ENCODE assay signal across 8 cellular contexts in genomic region chr7:154927624-154928125, GRCh38.
DNase-seq lines count a peak whose midpoint lies in the region; ATAC-seq, FAIRE-seq and TF ChIP-seq lines count a peak whose summit lies in the region.

No MANE protein-coding gene starts in this region.

- H3K27ac Mint-ChIP-seq in activated CD4-positive, alpha-beta T cell treated with anti-CD3 and anti-CD28 coated beads for 36 hours = peak overlapping the region; percentile 96

- H3K27me3 Mint-ChIP-seq in activated CD4-positive, alpha-beta T cell treated with anti-CD3 and anti-CD28 coated beads for 36 hours = no peaks in the 10 kb centered on the region

- peaks cover 2% of the 10 kb centered on the region; the same call in 1 of the 2 replicates for H3K9me3 ChIP-seq in HepG2 (ENCODE audit: low read length)

- TF ChIP-seq EP300 in HepG2 (IDR thresholded peaks at IDR 0.05; ENCODE audit: low read depth in 2 of 2, low read length in 2 of 2) = no peak
- no peak for TF ChIP-seq EP300 in HepG2 (CRISPR knock-in tag; IDR thresholded peaks at IDR 0.05; ENCODE audit: borderline replicate concordance)

- H3K36me3 ChIP-seq in HepG2 (replicated peaks in 1 of 2; ENCODE audit: control insufficient read depth in 1 of 2, insufficient read depth in 2 of 2, low read length in 2 of 2) = no peaks in the 10 kb centered on the region

- peaks cover 9% of the 10 kb centered on the region for H3K4me1 ChIP-seq in HepG2 (ENCODE audit: insufficient read depth, low read length)

- H3K36me3 Mint-ChIP-seq in activated CD4-positive, alpha-beta T cell treated with anti-CD3 and anti-CD28 coated beads for 36 hours (ENCODE audit: low read depth) = peaks cover 2% of the 10 kb centered on the region

- peak overlapping the region; percentile 87 for H3K4me2 ChIP-seq in HepG2 (ENCODE audit: low read depth, low read length)

- H3K9me3 Mint-ChIP-seq in activated CD4-positive, alpha-beta T cell treated with anti-CD3 and anti-CD28 coated beads for 36 hours (ENCODE audit: low read depth) = no peaks in the 10 kb centered on the region

- FAIRE-seq in HepG2 (lab: Jason Lieb, UNC) = peak; percentile 58

- H3K4me3 ChIP-seq in HepG2 (replicated peaks in 1 of 3; ENCODE audit: insufficient read depth in 1 of 3, low read depth in 2 of 3, low read length in 3 of 3) = peak overlapping the region; percentile 64 to 80 (median 75)

- POLR2A ChIA-PET in activated CD4-positive, alpha-beta T cell treated with anti-CD3 and anti-CD28 coated beads for 36 hours (lab: Charles Lee) = interaction anchor here (0.6 to 1.1 kb wide), 3 partner anchors 25 to 431 kb away, joined by 3 to 4 read pairs (median 3); no protein-coding TSS in a partner anchor
- POLR2A ChIA-PET in HepG2 (lab: Yijun Ruan, JAX) = interaction anchor here (1.6 kb wide), 1 partner anchor 75 kb away, joined by 4 read pairs; the partner anchor contains the start of gene PAXIP1

- no peaks in the 10 kb centered on the region; a peak in 1 of 5 replicates for H3K27me3 ChIP-seq in HepG2 (ENCODE audit: control insufficient read depth in 1 of 2, insufficient read depth in 2 of 2, low read length in 2 of 2)

- H2AFZ ChIP-seq in HepG2 (ENCODE audit: low read length) = peak overlapping the region; percentile 99

- H4K20me1 ChIP-seq in HepG2 (ENCODE audit: insufficient read depth, low read length) = no peaks in the 10 kb centered on the region

- 1% methylated on average over 5 of the region's 5 CpGs for WGBS in HepG2 (ENCODE audit: low lambda C conversion rate)

- in situ Hi-C loops in HepG2 (cut with HindIII; ENCODE audit: extremely low pct_ligation_motif_present, low pct_unique_long_range_greater_than_20kb) = loop anchor here (5.0 kb wide), 1 partner anchor 430 kb away; no protein-coding TSS in a partner anchor

- TF ChIP-seq CTCF in AG09319 (IDR thresholded peaks at IDR 0.05; ENCODE audit: low read depth, low read length) (peak; percentile 65), HepG2 (CRISPR knock-in tag; IDR thresholded peaks at IDR 0.05) (peak; percentile 75)

- H3K4me1 Mint-ChIP-seq in activated CD4-positive, alpha-beta T cell treated with anti-CD3 and anti-CD28 coated beads for 36 hours = peaks cover 22% of the 10 kb centered on the region

- H3K4me3 Mint-ChIP-seq in activated CD4-positive, alpha-beta T cell treated with anti-CD3 and anti-CD28 coated beads for 36 hours = peak overlapping the region; percentile 99

- peak overlapping the region; percentile 69 for H3K9ac ChIP-seq in HepG2 (ENCODE audit: insufficient read depth, low read depth, low read length)

- BruUV-seq in HepG2 (replicated peaks; lab: Mats Ljungman, UMichigan) = TSS peak; percentile 72

- peak overlapping the region; percentile 48 for H3K27ac ChIP-seq in cingulate gyrus (ENCODE audit: low read depth, low read length)
- peak overlapping the region; percentile 45 for H3K27ac ChIP-seq in HepG2 (ENCODE audit: extremely low read length, insufficient read depth, low read length)

- CTCF ChIA-PET in activated CD4-positive, alpha-beta T cell treated with anti-CD3 and anti-CD28 coated beads for 36 hours (lab: Charles Lee) = interaction anchor here (0.6 to 6.1 kb wide), 46 partner anchors 8 to 847 kb away, joined by 3 to 90 read pairs (median 4); partner anchors contain the start of gene RBM33
- CTCF ChIA-PET in HepG2 (lab: Yijun Ruan, JAX; ENCODE audit: low intra/inter-chr PET ratio, low total read pairs) = interaction anchor here (0.7 to 2.3 kb wide), 6 partner anchors 25 to 429 kb away, joined by 3 to 22 read pairs (median 8); no protein-coding TSS in a partner anchor

- H3K79me2 ChIP-seq in HepG2 (ENCODE audit: insufficient read depth, low read length) = no peaks in the 10 kb centered on the region

- TF ChIP-seq RAD21 in HepG2 (CRISPR knock-in tag; IDR thresholded peaks at IDR 0.05) = peak; percentile 54

- no peak for TF ChIP-seq POLR2A in HepG2 (IDR thresholded peaks at IDR 0.05; ENCODE audit: insufficient read depth in 1 of 2, low read depth in 2 of 2, low read length in 2 of 2)

- intact Hi-C loops in activated CD4-positive, alpha-beta T cell treated with anti-CD3 and anti-CD28 coated beads for 36 hours (cut with DNase I, micrococcal nuclease) = loop anchor here (1.0 to 10.0 kb wide), 14 partner anchors 26 to 841 kb away; partner anchors contain the start of genes PAXIP1 (in 2 of the 2), HTR5A (in 1 of the 2) and RBM33 (in 1 of the 2)
- intact Hi-C loops in HepG2 (cut with micrococcal nuclease; ENCODE audit: unreplicated experiment) = loop anchor here (1.0 to 5.0 kb wide), 4 partner anchors 26 to 418 kb away; no protein-coding TSS in a partner anchor

- ATAC-seq in GM18907 (IDR thresholded peaks at IDR 0.05; ENCODE audit: unreplicated experiment) = peak; percentile 56
- peak; percentile 52 for ATAC-seq in HG03354 (IDR thresholded peaks at IDR 0.05; ENCODE audit: poor library complexity, severe bottlenecking, unreplicated experiment)
- ATAC-seq in activated CD4-positive, alpha-beta T cell treated with anti-CD3 and anti-CD28 coated beads for 36 hours = peak; percentile 65
- ATAC-seq in HepG2 = peak; percentile 71

- DNase-seq in AG09319 (ENCODE audit: extremely low read depth, low read depth) (peak; percentile 81), NCI-H460 (ENCODE audit: extremely low read depth, low read depth) (peak; percentile 83), HepG2 (ENCODE audit: low spot score) (peak; percentile 83)
- peak; percentile 88 for DNase-seq in activated CD4-positive, alpha-beta T cell treated with anti-CD3 and anti-CD28 coated beads for 36 hours
- DNase-seq in stimulated activated CD4-positive, alpha-beta T cell treated with anti-CD3 and anti-CD28 coated beads, Interleukin-4, amount 100 ng/mL, for 4 hours = peak; percentile 60 to 74

TF ChIP-seq in HepG2, 621 proteins besides CTCF, POLR2A, EP300 and RAD21:
- TF ChIP-seq SAP130 (CRISPR knock-in tag; IDR thresholded peaks at IDR 0.05; ENCODE audit: low read depth) (0 out of 2 replicates have a peak, but pooled peaks have one; percentile 27), CEBPB (IDR thresholded peaks at IDR 0.05; ENCODE audit: borderline replicate concordance, low read depth, low read length) (peak; percentile 71; the same call in 1 of the 2 replicates), RXRB (CRISPR knock-in tag; IDR thresholded peaks at IDR 0.05; ENCODE audit: borderline replicate concordance) (0 out of 2 replicates have a peak, but pooled peaks have one; percentile 5), RFX1 (IDR thresholded peaks at IDR 0.05) (no peak), STAG1 (CRISPR knock-in tag; IDR thresholded peaks at IDR 0.05) (peak; percentile 81), SMC3 (IDR thresholded peaks at IDR 0.05; ENCODE audit: low read length) (peak; percentile 68), ARNT (IDR thresholded peaks at IDR 0.05) (no peak), CEBPG (CRISPR knock-in tag; IDR thresholded peaks at IDR 0.05) (peak; percentile 73)
- TF ChIP-seq, protein P1, sequence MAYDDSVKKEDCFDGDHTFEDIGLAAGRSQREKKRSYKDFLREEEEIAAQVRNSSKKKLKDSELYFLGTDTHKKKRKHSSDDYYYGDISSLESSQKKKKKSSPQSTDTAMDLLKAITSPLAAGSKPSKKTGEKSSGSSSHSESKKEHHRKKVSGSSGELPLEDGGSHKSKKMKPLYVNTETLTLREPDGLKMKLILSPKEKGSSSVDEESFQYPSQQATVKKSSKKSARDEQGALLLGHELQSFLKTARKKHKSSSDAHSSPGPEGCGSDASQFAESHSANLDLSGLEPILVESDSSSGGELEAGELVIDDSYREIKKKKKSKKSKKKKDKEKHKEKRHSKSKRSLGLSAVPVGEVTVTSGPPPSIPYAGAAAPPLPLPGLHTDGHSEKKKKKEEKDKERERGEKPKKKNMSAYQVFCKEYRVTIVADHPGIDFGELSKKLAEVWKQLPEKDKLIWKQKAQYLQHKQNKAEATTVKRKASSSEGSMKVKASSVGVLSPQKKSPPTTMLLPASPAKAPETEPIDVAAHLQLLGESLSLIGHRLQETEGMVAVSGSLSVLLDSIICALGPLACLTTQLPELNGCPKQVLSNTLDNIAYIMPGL (CRISPR knock-in tag; IDR thresholded peaks at IDR 0.05; ENCODE audit: borderline replicate concordance in 1 of 2, low read depth in 1 of 2) = peak in 1 of 2 experiments; percentile 32; a peak in 1 of 4 replicates
- TF ChIP-seq, protein P2, sequence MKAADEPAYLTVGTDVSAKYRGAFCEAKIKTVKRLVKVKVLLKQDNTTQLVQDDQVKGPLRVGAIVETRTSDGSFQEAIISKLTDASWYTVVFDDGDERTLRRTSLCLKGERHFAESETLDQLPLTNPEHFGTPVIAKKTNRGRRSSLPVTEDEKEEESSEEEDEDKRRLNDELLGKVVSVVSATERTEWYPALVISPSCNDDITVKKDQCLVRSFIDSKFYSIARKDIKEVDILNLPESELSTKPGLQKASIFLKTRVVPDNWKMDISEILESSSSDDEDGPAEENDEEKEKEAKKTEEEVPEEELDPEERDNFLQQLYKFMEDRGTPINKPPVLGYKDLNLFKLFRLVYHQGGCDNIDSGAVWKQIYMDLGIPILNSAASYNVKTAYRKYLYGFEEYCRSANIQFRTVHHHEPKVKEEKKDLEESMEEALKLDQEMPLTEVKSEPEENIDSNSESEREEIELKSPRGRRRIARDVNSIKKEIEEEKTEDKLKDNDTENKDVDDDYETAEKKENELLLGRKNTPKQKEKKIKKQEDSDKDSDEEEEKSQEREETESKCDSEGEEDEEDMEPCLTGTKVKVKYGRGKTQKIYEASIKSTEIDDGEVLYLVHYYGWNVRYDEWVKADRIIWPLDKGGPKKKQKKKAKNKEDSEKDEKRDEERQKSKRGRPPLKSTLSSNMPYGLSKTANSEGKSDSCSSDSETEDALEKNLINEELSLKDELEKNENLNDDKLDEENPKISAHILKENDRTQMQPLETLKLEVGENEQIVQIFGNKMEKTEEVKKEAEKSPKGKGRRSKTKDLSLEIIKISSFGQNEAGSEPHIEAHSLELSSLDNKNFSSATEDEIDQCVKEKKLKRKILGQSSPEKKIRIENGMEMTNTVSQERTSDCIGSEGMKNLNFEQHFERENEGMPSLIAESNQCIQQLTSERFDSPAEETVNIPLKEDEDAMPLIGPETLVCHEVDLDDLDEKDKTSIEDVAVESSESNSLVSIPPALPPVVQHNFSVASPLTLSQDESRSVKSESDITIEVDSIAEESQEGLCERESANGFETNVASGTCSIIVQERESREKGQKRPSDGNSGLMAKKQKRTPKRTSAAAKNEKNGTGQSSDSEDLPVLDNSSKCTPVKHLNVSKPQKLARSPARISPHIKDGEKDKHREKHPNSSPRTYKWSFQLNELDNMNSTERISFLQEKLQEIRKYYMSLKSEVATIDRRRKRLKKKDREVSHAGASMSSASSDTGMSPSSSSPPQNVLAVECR (CRISPR knock-in tag; IDR thresholded peaks at IDR 0.05; ENCODE audit: borderline replicate concordance) = peak; percentile 2; the same call in 1 of the 2 replicates

Comparison
In these comparisons a context has a peak if more than half of its experiments do, and no peak if none do; other contexts are left out.
1. Peak in every context shown above with its lines: DNase-seq, ATAC-seq, H3K4me3 ChIP-seq and H3K27ac ChIP-seq.